ENCODE assay signal across 11 cellular contexts in the genomic region with DNA sequence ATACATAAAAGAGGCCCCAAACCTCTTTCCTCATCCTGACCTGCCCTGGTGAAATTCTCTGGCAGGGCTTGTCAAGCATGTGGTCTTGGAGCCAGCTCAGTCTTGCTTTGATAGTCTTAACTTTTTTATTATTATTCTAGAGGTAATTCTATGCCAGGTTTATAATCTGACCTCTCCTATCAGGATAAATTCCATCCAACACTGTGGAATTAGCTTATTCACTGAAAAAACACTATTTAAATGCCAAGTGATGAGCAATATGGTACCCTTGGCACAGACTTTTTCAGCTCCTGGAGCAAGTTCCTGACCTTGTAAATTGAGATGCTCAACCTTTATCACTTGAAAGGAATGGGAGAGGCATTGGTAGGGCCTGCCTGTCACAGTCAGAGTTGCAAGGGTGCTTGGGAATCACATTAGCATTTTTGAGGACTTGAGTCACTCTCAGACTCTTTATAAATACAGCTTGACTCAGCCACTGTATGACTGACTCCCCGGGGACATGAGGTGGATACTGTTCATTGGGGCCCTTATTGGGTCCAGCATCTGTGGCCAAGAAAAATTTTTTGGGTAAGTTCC. TPM values are rescaled to one million over a fixed set of nuclear protein-coding genes. Genes with fewer than 3 reads are reported as not detected.
DNase-seq lines count a peak whose midpoint lies in the region; ATAC-seq, FAIRE-seq and TF ChIP-seq lines count a peak whose summit lies in the region.
"Had no signal": no experiment of that assay in that cellular context is flagged by ENCODE, and none has a peak within 500 bp of the region (broad histone marks: within the 10 kb centered on the region; RNA-seq: fewer than 3 reads in every experiment).

A gene with protein sequence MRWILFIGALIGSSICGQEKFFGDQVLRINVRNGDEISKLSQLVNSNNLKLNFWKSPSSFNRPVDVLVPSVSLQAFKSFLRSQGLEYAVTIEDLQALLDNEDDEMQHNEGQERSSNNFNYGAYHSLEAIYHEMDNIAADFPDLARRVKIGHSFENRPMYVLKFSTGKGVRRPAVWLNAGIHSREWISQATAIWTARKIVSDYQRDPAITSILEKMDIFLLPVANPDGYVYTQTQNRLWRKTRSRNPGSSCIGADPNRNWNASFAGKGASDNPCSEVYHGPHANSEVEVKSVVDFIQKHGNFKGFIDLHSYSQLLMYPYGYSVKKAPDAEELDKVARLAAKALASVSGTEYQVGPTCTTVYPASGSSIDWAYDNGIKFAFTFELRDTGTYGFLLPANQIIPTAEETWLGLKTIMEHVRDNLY (plus strand): TSS at position 480 of the 576 bp plus-strand sequence. CDS start 20 bp downstream, at position 500.

- H3K27me3 ChIP-seq in AG04450 (ENCODE audit: control insufficient read depth, insufficient read depth, low read length) (no peaks in the 10 kb centered on the region), astrocyte (ENCODE audit: insufficient read depth, low read length) (no peaks in the 10 kb centered on the region), lung (ENCODE audit: control insufficient read depth, insufficient read depth) (no peaks in the 10 kb centered on the region)

- H3K36me3 ChIP-seq in astrocyte (ENCODE audit: insufficient read depth, low read length) (no peaks in the 10 kb centered on the region), lung (ENCODE audit: control insufficient read depth in 2 of 2, insufficient read depth in 2 of 2, low read length in 2 of 2) (no peaks in the 10 kb centered on the region)

- H3K4me1 Mint-ChIP-seq in astrocyte (ENCODE audit: low read depth, unreplicated experiment) = peaks cover 41% of the 10 kb centered on the region

- no peaks in the 10 kb centered on the region for H3K27me3 Mint-ChIP-seq in astrocyte (ENCODE audit: low read depth, unreplicated experiment)

- H3K4me3 ChIP-seq in AG04450 (ENCODE audit: low read depth, low read length) = peak within 1 kb of the TSS; percentile 17; the same call in 1 of the 2 replicates
- H3K4me3 ChIP-seq in astrocyte (ENCODE audit: insufficient read depth, low read depth, low read length) = peak within 1 kb of the TSS; percentile 52
- H3K4me3 ChIP-seq in lung = no peak within 1 kb of the TSS

- TF ChIP-seq CTCF in AG04450 (IDR thresholded peaks at IDR 0.05; ENCODE audit: low read depth, low read length) = no peak
- no peak for TF ChIP-seq CTCF in astrocyte (IDR thresholded peaks at IDR 0.05; ENCODE audit: insufficient read depth, low read depth, low read length)
- TF ChIP-seq CTCF in lung (IDR thresholded peaks at IDR 0.05; ENCODE audit: control extremely low read depth, extremely low read depth) = no peak

- peaks cover 5% of the 10 kb centered on the region for H3K36me3 Mint-ChIP-seq in astrocyte (ENCODE audit: low read depth, unreplicated experiment)

- peaks cover 7% of the 10 kb centered on the region for H3K9me3 Mint-ChIP-seq in astrocyte (ENCODE audit: unreplicated experiment)

- peak within 1 kb of the TSS; percentile 51 for H3K4me3 Mint-ChIP-seq in astrocyte (ENCODE audit: unreplicated experiment)

- POLR2A ChIA-PET in AG04450 (lab: Yijun Ruan, JAX) = interaction anchor here (0.6 to 1.8 kb wide), 5 partner anchors 16 to 115 kb away, joined by 3 to 8 read pairs (median 4); no protein-coding TSS in a partner anchor

- WGBS in lung, 2 donors = 52 to 80% methylated on average over 1 of the region's 1 CpG

- H4K20me1 ChIP-seq in astrocyte (ENCODE audit: insufficient read depth, low read length) = no peaks in the 10 kb centered on the region

- H3K9me3 ChIP-seq in AG04450 (ENCODE audit: control insufficient read depth, insufficient read depth, low read length) (peaks cover 12% of the 10 kb centered on the region), astrocyte (ENCODE audit: insufficient read depth, low read depth, low read length) (no peaks in the 10 kb centered on the region), lung (ENCODE audit: control insufficient read depth in 2 of 2, insufficient read depth in 1 of 2, low read length in 1 of 2) (no peaks in the 10 kb centered on the region)

- peak within 1 kb of the TSS; percentile 64 for H3K9ac ChIP-seq in astrocyte (ENCODE audit: low read length)

- H2AFZ ChIP-seq in astrocyte (ENCODE audit: low read depth, low read length) = no peak within 1 kb of the TSS

- FAIRE-seq in astrocyte (lab: Jason Lieb, UNC) = peak; percentile 32
- FAIRE-seq: HepG2 had no signal

- peak within 1 kb of the TSS; percentile 75 for H3K27ac ChIP-seq in AG04450 (ENCODE audit: low read depth, low read length)
- peak within 1 kb of the TSS; percentile 88 for H3K27ac ChIP-seq in astrocyte (ENCODE audit: low read depth, low read length)
- H3K27ac ChIP-seq in lung (ENCODE audit: low read depth in 1 of 2, low read length in 1 of 2) = no peak within 1 kb of the TSS

- H3K4me1 ChIP-seq in astrocyte (ENCODE audit: insufficient read depth, low read length) (peaks cover 41% of the 10 kb centered on the region), lung (ENCODE audit: control insufficient read depth in 2 of 2, insufficient read depth in 2 of 2, low read length in 2 of 2) (no peaks in the 10 kb centered on the region)

- H3K4me2 ChIP-seq in astrocyte (ENCODE audit: low read length) = peak within 1 kb of the TSS; percentile 79

- H3K79me2 ChIP-seq in astrocyte (ENCODE audit: insufficient read depth, low read length) = peaks cover 27% of the 10 kb centered on the region

- CTCF ChIA-PET in AG04450 (lab: Charles Lee) = interaction anchor here (2.2 kb wide), 1 partner anchor 15 kb away, joined by 6 read pairs; no protein-coding TSS in a partner anchor

- peak within 1 kb of the TSS; percentile 82 for H3K27ac Mint-ChIP-seq in astrocyte (ENCODE audit: unreplicated experiment)

- ATAC-seq in lung (ENCODE audit: insufficient read depth, low FRiP score) (peak; percentile 53), HG02970 (IDR thresholded peaks at IDR 0.05; ENCODE audit: low FRiP score, unreplicated experiment) (no peak), HG03280 (IDR thresholded peaks at IDR 0.05; ENCODE audit: unreplicated experiment) (no peak), GM19351 (IDR thresholded peaks at IDR 0.05; ENCODE audit: unreplicated experiment) (no peak)
- ATAC-seq: HepG2 had no signal

- DNase-seq in AG04450 (ENCODE audit: low read depth, low spot score) (peak; percentile 89), HK-2 (ENCODE audit: unreplicated experiment) (peak; percentile 52), astrocyte (ENCODE audit: low read depth) (peak; percentile 100), lung (ENCODE audit: low spot score) (no peak), DMS114 treated with DMSO at 0.1 percent for 48 hours (lab: John Stamatoyannopoulos, UW; ENCODE audit: unreplicated experiment) (no peak)
- DNase-seq: activated naive CD4-positive, alpha-beta T cell treated with Interleukin-2 at 50 U/mL for 16 hours; DMS 273 treated with DMSO at 0.1 percent for 48 hours had no signal

RNA-seq across cellular contexts. Expression of the gene that starts here (rescaled TPM):
- polyA plus RNA-seq in AG04450 (2011; rRNA removed) (65.7 and 71.8 TPM in 2 replicates), lung (1 to 10 TPM in 1 of 2 donors, under 1 TPM in 1; 0.65 to 2.3 TPM)
- 58.9 and 61.8 TPM in 2 replicates for polyA minus RNA-seq in AG04450 (2011; rRNA and poly(A)+ RNA removed)
- total RNA-seq in astrocyte (98.6 and 111 TPM in 2 replicates), lung (1 to 10 TPM in 1 of 2 donors, under 1 TPM in 1; 0.55 to 1.7 TPM)

Comparison
In these comparisons a context has a peak if more than half of its experiments do, and no peak if none do; other contexts are left out.
1. RNA of the gene that starts here (total RNA-seq): 98.6 to 111 TPM in astrocyte; 0.55 to 1.7 TPM in lung; every median in the first group is over 10 times any median in the second.
2. RNA of the gene that starts here (polyA plus RNA-seq): 65.7 to 71.8 TPM in AG04450; 0.65 to 2.3 TPM in lung; every median in the first group is over 10 times any median in the second.
3. DNase-seq: peak in AG04450 (single experiment), HK-2 (single experiment) and astrocyte (single experiment); none in lung (single experiment) and DMS114 treated with DMSO at 0.1 percent for 48 hours (single experiment).
4. H3K27ac ChIP-seq: peak in AG04450 (single experiment) and astrocyte (single experiment); none in lung (0 of 2).